8 cellular contexts compared by ENCODE assay signal in the genomic region with DNA sequence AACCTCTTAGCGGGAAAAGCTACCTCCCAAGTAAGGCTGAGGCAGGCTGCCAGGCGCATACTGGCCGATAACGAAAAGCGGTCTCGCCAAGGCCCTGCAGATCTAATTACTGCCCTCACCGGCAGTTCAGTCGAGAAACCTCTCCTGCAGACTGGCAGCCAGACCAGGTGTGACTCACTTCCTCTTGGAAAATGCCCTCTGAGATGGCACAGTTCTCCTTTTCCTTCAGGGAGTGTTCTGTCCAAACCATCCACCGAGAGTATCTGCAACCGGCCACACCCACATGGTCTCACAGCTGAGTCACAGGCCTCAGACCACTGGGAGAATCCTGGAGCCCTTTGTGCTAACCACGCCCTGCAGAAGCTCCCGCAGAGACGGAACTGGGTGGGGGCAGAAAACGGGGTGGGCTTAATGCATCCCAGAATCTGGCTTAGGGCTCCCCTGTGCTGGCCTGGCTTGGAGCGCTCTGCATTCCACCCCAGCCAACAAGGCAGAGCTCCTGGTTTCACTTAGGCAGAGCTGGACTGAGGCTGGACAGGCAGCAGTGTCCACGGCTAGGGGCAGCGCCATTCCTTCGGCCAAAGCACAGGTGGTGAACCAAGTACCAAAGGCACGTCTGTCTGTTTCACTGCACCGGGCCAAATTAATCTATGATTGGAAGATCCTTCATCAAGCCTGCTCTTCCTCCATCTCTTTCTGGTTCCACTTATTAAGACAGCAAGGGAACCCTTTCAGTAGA. TPM values are rescaled to one million over a fixed set of nuclear protein-coding genes. Genes with fewer than 3 reads are reported as not detected.
DNase-seq lines count a peak whose midpoint lies in the region; ATAC-seq, FAIRE-seq and TF ChIP-seq lines count a peak whose summit lies in the region.

No MANE protein-coding gene starts in this region.

- no peak for TF ChIP-seq CTCF in GM12878 (IDR thresholded peaks at IDR 0.05 in 2 of 3, conservative IDR thresholded peaks at IDR 0.05 in 1 of 3; ENCODE audit: control insufficient read depth in 2 of 3, extremely low read depth in 1 of 3, insufficient read depth in 1 of 3, low read depth in 3 of 3, low read length in 3 of 3)

- peak overlapping the region; percentile 74 for H3K4me2 ChIP-seq in GM12878 (ENCODE audit: control insufficient read depth, insufficient read depth)

- H3K4me1 ChIP-seq in GM12878 (ENCODE audit: control insufficient read depth, insufficient read depth, low read length): peaks cover 11% of the 10 kb centered on the region; the same call in 1 of the 2 replicates
- peaks cover 22% of the 10 kb centered on the region for H3K4me1 ChIP-seq in iPS-15b (ENCODE audit: control insufficient read depth, insufficient read depth, low read length)

- POLR2A ChIA-PET in GM12878 (lab: Charles Lee): no interaction called here

- in situ Hi-C loops in GM12878 (cut with MboI): no loop called here

- SMC1A ChIA-PET in GM12878 (lab: Charles Lee; ENCODE audit: uncharacterized antibody, unreplicated experiment): no interaction called here

- H3K4me3 ChIP-seq in GM12878 (0 out of 2 replicates have a peak overlapping the region, but pooled peaks have one; percentile 47), iPS-15b (ENCODE audit: low read depth, low read length) (peak overlapping the region; percentile 95), skeletal muscle cell (ENCODE audit: low read depth, low read length) (peak overlapping the region; percentile 94)

- intact Hi-C loops in GM12878 (cut with micrococcal nuclease; ENCODE audit: unreplicated experiment): no loop called here

- no peak for TF ChIP-seq EP300 in GM12878 (IDR thresholded peaks at IDR 0.05; ENCODE audit: borderline replicate concordance in 1 of 2, control insufficient read depth in 1 of 2, low read depth in 2 of 2, low read length in 2 of 2)

- TF ChIP-seq POLR2A in GM12878 (IDR thresholded peaks at IDR 0.05; ENCODE audit: low read depth, low read length): no peak

- H3K36me3 ChIP-seq in GM12878 (ENCODE audit: control insufficient read depth in 2 of 2, insufficient read depth in 2 of 2, low read length in 1 of 2): no peaks in the 10 kb centered on the region
- no peaks in the 10 kb centered on the region for H3K36me3 ChIP-seq in iPS-15b (ENCODE audit: control insufficient read depth, insufficient read depth, low read length)

- H3K9me3 ChIP-seq in GM12878 (replicated peaks; ENCODE audit: control insufficient read depth, insufficient read depth, low read length) (no peaks in the 10 kb centered on the region), iPS-15b (ENCODE audit: control insufficient read depth, insufficient read depth, low read length) (no peaks in the 10 kb centered on the region)

- no peaks in the 10 kb centered on the region for H4K20me1 ChIP-seq in GM12878 (ENCODE audit: control insufficient read depth, insufficient read depth)

- no TSS peak for BruUV-seq in GM12878 (replicated peaks; lab: Mats Ljungman, UMichigan)

- ATAC-seq in GM12878: no peak

- peaks cover 17 to 37% of the 10 kb centered on the region in 2 experiments for H3K27me3 ChIP-seq in GM12878 (replicated peaks in 1 of 2; ENCODE audit: control insufficient read depth in 2 of 2, insufficient read depth in 2 of 2, low read length in 1 of 2)
- no peaks in the 10 kb centered on the region for H3K27me3 ChIP-seq in iPS-15b (ENCODE audit: control insufficient read depth, insufficient read depth, low read length)

- RAD21 ChIA-PET in GM12878 (lab: Charles Lee; ENCODE audit: unreplicated experiment): no interaction called here

- no peak overlapping the region for H3K27ac ChIP-seq in GM12878 (ENCODE audit: control insufficient read depth, insufficient read depth)

- no peak overlapping the region for H3K9ac ChIP-seq in GM12878 (ENCODE audit: control insufficient read depth, insufficient read depth, low read length)
- peak overlapping the region; percentile 68 for H3K9ac ChIP-seq in iPS-15b (ENCODE audit: low read depth, low read length)

- no peaks in the 10 kb centered on the region for H3K79me2 ChIP-seq in GM12878 (ENCODE audit: control insufficient read depth, insufficient read depth, low read length)

- no peak overlapping the region for H2AFZ ChIP-seq in GM12878 (ENCODE audit: control insufficient read depth, low read depth, low read length)

- FAIRE-seq in GM12878 (lab: Jason Lieb, UNC): no peak

- CTCF ChIA-PET in GM12878 (lab: Yijun Ruan, JAX): interaction anchor here (1.5 to 2.1 kb wide), 3 partner anchors 9 to 57 kb away, joined by 4 to 11 read pairs (median 4); no protein-coding TSS in a partner anchor

- DNase-seq in activated naive CD4-positive, alpha-beta T cell treated with Interleukin-2 at 50 U/mL for 16 hours: peak; percentile 37
- DNase-seq in activated naive CD4-positive, alpha-beta T cell treated with anti-CD3 and anti-CD28 coated beads, Interleukin-2, amount 50 U/mL, for 16 hours: no peak
- DNase-seq in GM12878 (ENCODE audit: low read depth, low spot score) (no peak), skeletal muscle cell (ENCODE audit: low read depth) (no peak), NCI-H187 (lab: John Stamatoyannopoulos, UW) (no peak)
- no peak for DNase-seq in activated CD4-positive, CD25-positive, alpha-beta regulatory T cell (lab: John Stamatoyannopoulos, UW)

- WGBS in GM12878 (ENCODE audit: insufficient coverage, insufficient replicate concordance, low lambda C conversion rate, missing lambda C conversion rate): 47% methylated on average over 20 of the region's 20 CpGs

- no peak for TF ChIP-seq RAD21 in GM12878 (IDR thresholded peaks at IDR 0.05; ENCODE audit: insufficient read depth, low read depth, low read length)

TF ChIP-seq in GM12878, 131 proteins besides CTCF, POLR2A, EP300 and RAD21:
- TF ChIP-seq TARDBP (IDR thresholded peaks at IDR 0.05; ENCODE audit: borderline replicate concordance): no peak
- TF ChIP-seq TCF12 (IDR thresholded peaks at IDR 0.05; ENCODE audit: low read depth, low read length): 0 out of 2 replicates have a peak, but pooled peaks have one; percentile 2

RNA-seq across cellular contexts. Expression of a gene that starts 1.1 kb away (rescaled TPM):
- 256 TPM for polyA plus RNA-seq in PFSK-1 (2012; ENCODE audit: insufficient read length, low read depth)
- total RNA-seq in GM12878 (2013; cell fraction: nucleolus; rRNA removed): not detected in 2 replicates
- 0.56 TPM in 1 of 2 replicates, not detected in the other for total RNA-seq in GM12878 (2014; rRNA removed)
- not detected in 2 replicates for total RNA-seq in GM12878 (2014; rRNA removed; fragmentation: Illumina TruSeq; extraction: Trizol)
- total RNA-seq in GM12878 (2021): 1.6 and 2.8 TPM in 2 replicates
- 6.1 TPM for polyA plus RNA-seq in GM12878 (2011; ENCODE audit: low read depth)
- 0.16 and 0.20 TPM in 2 replicates for polyA plus RNA-seq in GM12878 (2011; rRNA removed)
- polyA plus RNA-seq in GM12878 (2011; cell fraction: cytosol; rRNA removed): 0.12 and 0.28 TPM in 2 replicates
- not detected in 2 replicates for polyA plus RNA-seq in GM12878 (2011; cell fraction: nucleus; rRNA removed)
- polyA plus RNA-seq in GM12878 (2012): 3.3 and 3.5 TPM in 2 replicates
- not detected in 2 replicates for polyA plus RNA-seq in GM12878 (2014; fragmentation: Illumina TruSeq; extraction: Trizol)
- under 1 TPM; 0.18 to 0.50 TPM for polyA plus RNA-seq in GM12878 (2014; fragmentation: Nextera tagmentation; extraction: Ambion mirVana)
- 0.65 TPM in 1 of 2 replicates, not detected in the other for polyA plus RNA-seq in GM12878 (2014; rRNA removed)
- 1 to 10 TPM; 1.6 to 2.1 TPM for polyA plus RNA-seq in GM12878 (2016; fragmentation: Nextera tagmentation; extraction: Ambion mirVana)
- polyA minus RNA-seq in GM12878 (2011; rRNA and poly(A)+ RNA removed): not detected in 2 replicates
- polyA minus RNA-seq in GM12878 (2011; cell fraction: cytosol; rRNA and poly(A)+ RNA removed): 3.8 and 4.9 TPM in 2 replicates
- 0.24 and 0.96 TPM in 2 replicates for polyA minus RNA-seq in GM12878 (2011; cell fraction: nucleus; rRNA and poly(A)+ RNA removed)

RNA-seq across cellular contexts. Expression of a gene that starts 44.3 kb away (rescaled TPM):
- 1,164 TPM for polyA plus RNA-seq in PFSK-1 (2012; ENCODE audit: insufficient read length, low read depth)
- total RNA-seq in GM12878 (2013; cell fraction: nucleolus; rRNA removed): not detected in 2 replicates
- total RNA-seq in GM12878 (2014; rRNA removed) (31.6 and 33.6 TPM in 2 replicates), GM12878 (2014; rRNA removed; fragmentation: Illumina TruSeq; extraction: Trizol) (23.7 and 30.0 TPM in 2 replicates), GM12878 (2021) (27.9 and 29.1 TPM in 2 replicates)
- polyA plus RNA-seq in GM12878 (2011; ENCODE audit: low read depth): 33.7 TPM
- polyA plus RNA-seq in GM12878 (2011; rRNA removed) (8.3 and 9.0 TPM in 2 replicates), GM12878 (2014; fragmentation: Illumina TruSeq; extraction: Trizol) (58.6 and 76.9 TPM in 2 replicates), GM12878 (2014; fragmentation: Nextera tagmentation; extraction: Ambion mirVana) (100 to 1,000 TPM in 1 of 2 experiments, 10 to 100 TPM in 1; 98.4 to 134 TPM), GM12878 (2014; rRNA removed) (49.1 and 49.6 TPM in 2 replicates), GM12878 (2016; fragmentation: Nextera tagmentation; extraction: Ambion mirVana) (10 to 100 TPM; 76.2 to 85.8 TPM)
- 13.7 and 14.2 TPM in 2 replicates for polyA plus RNA-seq in GM12878 (2011; cell fraction: cytosol; rRNA removed)
- 2.3 and 2.9 TPM in 2 replicates for polyA plus RNA-seq in GM12878 (2011; cell fraction: nucleus; rRNA removed)
- 17.6 and 26.8 TPM in 2 replicates for polyA plus RNA-seq in GM12878 (2012)
- polyA minus RNA-seq in GM12878 (2011; rRNA and poly(A)+ RNA removed): 3.6 and 7.2 TPM in 2 replicates
- polyA minus RNA-seq in GM12878 (2011; cell fraction: cytosol; rRNA and poly(A)+ RNA removed): 11.3 and 12.4 TPM in 2 replicates
- polyA minus RNA-seq in GM12878 (2011; cell fraction: nucleus; rRNA and poly(A)+ RNA removed): 1.9 and 3.3 TPM in 2 replicates
